Comparison of ENCODE assay signal across 8 cellular contexts in genomic region chr15:31197497-31198414, GRCh38.
A peak's percentile ranks its signal among the peaks of the same experiment; 100 is the strongest.
DNase-seq lines count a peak whose midpoint lies in the region; ATAC-seq and TF ChIP-seq lines count a peak whose summit lies in the region.

No MANE protein-coding gene starts in this region.

- TF ChIP-seq EP300 in tibial nerve (IDR thresholded peaks at IDR 0.05), result no peak

- peak; percentile 48 for ATAC-seq in left colon
- ATAC-seq in HG03460 (IDR thresholded peaks at IDR 0.05; ENCODE audit: unreplicated experiment), result no peak

- H3K27me3 ChIP-seq in ascending aorta, result no peaks in the 10 kb centered on the region
- no peaks in the 10 kb centered on the region for H3K27me3 ChIP-seq in tibial nerve

- DNase-seq in NCI-H526 (lab: John Stamatoyannopoulos, UW) (peak; percentile 2 to 62), NCI-H526 treated with DMSO at 0.1 percent for 48 hours (lab: John Stamatoyannopoulos, UW) (no peak), OCI-M1 (lab: John Stamatoyannopoulos, UW) (peak; percentile 40), ascending aorta (ENCODE audit: low spot score in 2 of 2) (no peak), left colon (peak in 1 of 2 donors; percentile 47), tibial nerve (ENCODE audit: low spot score in 2 of 2) (no peak), DMS114 treated with DMSO at 0.1 percent for 48 hours (lab: John Stamatoyannopoulos, UW; ENCODE audit: unreplicated experiment) (no peak)

- WGBS in tibial nerve, 2 donors, result 51 to 52% methylated on average over 15 of the region's 15 CpGs

- no peaks in the 10 kb centered on the region for H3K36me3 ChIP-seq in ascending aorta
- no peaks in the 10 kb centered on the region for H3K36me3 ChIP-seq in tibial nerve

- H3K9me3 ChIP-seq in ascending aorta (no peaks in the 10 kb centered on the region), tibial nerve (no peaks in the 10 kb centered on the region)

- no peak overlapping the region for H3K27ac ChIP-seq in ascending aorta
- no peak overlapping the region for H3K27ac ChIP-seq in tibial nerve

- H3K4me3 ChIP-seq in ascending aorta (no peak overlapping the region), tibial nerve (no peak overlapping the region)

- TF ChIP-seq CTCF in ascending aorta (IDR thresholded peaks at IDR 0.05) (peak in 2 of 3 experiments; percentile 24 to 36), tibial nerve (IDR thresholded peaks at IDR 0.05) (peak in 3 of 5 experiments; percentile 26 to 53 (median 36))

- H3K4me1 ChIP-seq in ascending aorta, result no peaks in the 10 kb centered on the region
- no peaks in the 10 kb centered on the region for H3K4me1 ChIP-seq in tibial nerve

- intact Hi-C loops in ascending aorta (cut with DNase I) (no loop called here), left colon (cut with DNase I, micrococcal nuclease) (no loop called here)

- TF ChIP-seq POLR2A in tibial nerve (IDR thresholded peaks at IDR 0.05), result no peak

Comparison
In these comparisons a context has a peak if more than half of its experiments do, and no peak if none do; other contexts are left out.
1. DNase-seq: peak in NCI-H526 (2 of 2) and OCI-M1 (single experiment); none in NCI-H526 treated with DMSO at 0.1 percent for 48 hours (single experiment), ascending aorta (0 of 2), tibial nerve (0 of 2) and DMS114 treated with DMSO at 0.1 percent for 48 hours (single experiment).